23 cellular contexts compared by ENCODE assay signal in genomic region chr9:85020791-85021190, GRCh38.
"Had no signal": no experiment of that assay in that cellular context is flagged by ENCODE, and none has a peak within 500 bp of the region (broad histone marks: within the 10 kb centered on the region; RNA-seq: fewer than 3 reads in every experiment).

No MANE protein-coding gene starts in this region.

- H3K36me3 Mint-ChIP-seq: activated naive CD8-positive, alpha-beta T cell treated with anti-CD3 and anti-CD28 coated beads for 36 hours had no signal

- H3K27ac ChIP-seq: ascending aorta, SJCRH30, SK-N-MC had no signal

- DNase-seq: activated CD4-positive, alpha-beta T cell treated with anti-CD3 and anti-CD28 coated beads for 36 hours; activated CD4-positive, alpha-beta T cell treated with anti-CD3 and anti-CD28 coated beads, Interleukin-2, amount 10 ng/mL, durations not matched to agents 7 days and 5 days; activated CD4-positive, alpha-beta T cell treated with anti-CD3 and anti-CD28 coated beads, Interleukin-2, amount 50 U/mL, for 48 hours; activated CD8-positive, alpha-beta T cell treated with anti-CD3 and anti-CD28 coated beads, Interleukin-2, amount 10 ng/mL, durations not matched to agents 7 days and 5 days; activated effector memory CD4-positive, alpha-beta T cell treated with Interleukin-2 at 50 U/mL for 16 hours; activated naive CD4-positive, alpha-beta T cell; activated naive CD4-positive, alpha-beta T cell treated with anti-CD3 and anti-CD28 coated beads, Interleukin-2, amount 50 U/mL, for 16 hours; activated naive CD8-positive, alpha-beta T cell treated with anti-CD3 and anti-CD28 coated beads for 36 hours; activated T-cell treated with anti-CD3 and anti-CD28 coated beads, Interleukin-2, amount 50 U/mL, for 24 hours; amniotic stem cell; MG63; NCI-H1092; NCI-H1436 treated with DMSO at 0.1 percent for 48 hours; NCI-H1694 treated with DMSO at 0.1 percent for 48 hours; NCI-H2029; NCI-H345; NCI-H524 treated with DMSO at 0.1 percent for 48 hours; SHP77; SJCRH30 had no signal

- H3K27me3 Mint-ChIP-seq: activated CD4-positive, alpha-beta T cell treated with anti-CD3 and anti-CD28 coated beads, Interleukin-2, amount 10 ng/mL, durations not matched to agents 7 days and 5 days; activated naive CD8-positive, alpha-beta T cell treated with anti-CD3 and anti-CD28 coated beads for 36 hours had no signal

- H3K27ac Mint-ChIP-seq: activated CD4-positive, alpha-beta T cell treated with anti-CD3 and anti-CD28 coated beads for 36 hours; activated CD4-positive, alpha-beta T cell treated with anti-CD3 and anti-CD28 coated beads, Interleukin-2, amount 10 ng/mL, durations not matched to agents 7 days and 5 days; activated CD8-positive, alpha-beta T cell treated with anti-CD3 and anti-CD28 coated beads, Interleukin-2, amount 10 ng/mL, durations not matched to agents 7 days and 5 days; activated naive CD8-positive, alpha-beta T cell treated with anti-CD3 and anti-CD28 coated beads for 36 hours; activated T-cell treated with anti-CD3 and anti-CD28 coated beads, Interleukin-2, amount 50 U/mL, for 24 hours had no signal

- H3K4me1 Mint-ChIP-seq: activated CD4-positive, alpha-beta T cell treated with anti-CD3 and anti-CD28 coated beads for 36 hours; activated CD4-positive, alpha-beta T cell treated with anti-CD3 and anti-CD28 coated beads, Interleukin-2, amount 10 ng/mL, durations not matched to agents 7 days and 5 days; activated naive CD8-positive, alpha-beta T cell treated with anti-CD3 and anti-CD28 coated beads for 36 hours had no signal

- ATAC-seq: activated CD4-positive, alpha-beta T cell treated with anti-CD3 and anti-CD28 coated beads for 36 hours; activated CD8-positive, alpha-beta T cell treated with anti-CD3 and anti-CD28 coated beads, Interleukin-2, amount 10 ng/mL, durations not matched to agents 7 days and 5 days; K562; Panc1 had no signal

- H3K4me3 ChIP-seq: ascending aorta, K562, MG63, SJCRH30, SK-N-MC had no signal

- H3K4me3 Mint-ChIP-seq: activated CD4-positive, alpha-beta T cell treated with anti-CD3 and anti-CD28 coated beads for 36 hours; activated CD4-positive, alpha-beta T cell treated with anti-CD3 and anti-CD28 coated beads, Interleukin-2, amount 10 ng/mL, durations not matched to agents 7 days and 5 days; activated CD8-positive, alpha-beta T cell treated with anti-CD3 and anti-CD28 coated beads, Interleukin-2, amount 10 ng/mL, durations not matched to agents 7 days and 5 days; activated naive CD8-positive, alpha-beta T cell treated with anti-CD3 and anti-CD28 coated beads for 36 hours; activated T-cell treated with anti-CD3 and anti-CD28 coated beads, Interleukin-2, amount 50 U/mL, for 24 hours had no signal

- H3K9me3 Mint-ChIP-seq: activated CD4-positive, alpha-beta T cell treated with anti-CD3 and anti-CD28 coated beads, Interleukin-2, amount 10 ng/mL, durations not matched to agents 7 days and 5 days; activated naive CD8-positive, alpha-beta T cell treated with anti-CD3 and anti-CD28 coated beads for 36 hours; activated T-cell treated with anti-CD3 and anti-CD28 coated beads, Interleukin-2, amount 50 U/mL, for 24 hours had no signal
